In genomic region chr14:68781161-68782021, GRCh38 we compare ENCODE assay signal across 8 cellular contexts. TPM values are rescaled to one million over a fixed set of nuclear protein-coding genes. Genes with fewer than 3 reads are reported as not detected.
DNase-seq lines count a peak whose midpoint lies in the region; ATAC-seq, FAIRE-seq and TF ChIP-seq lines count a peak whose summit lies in the region.

No MANE protein-coding gene starts in this region.

- peak overlapping the region; percentile 83 for H3K4me3 Mint-ChIP-seq in CD8-positive, alpha-beta T cell

- no peak for TF ChIP-seq CTCF in CD8-positive, alpha-beta T cell (IDR thresholded peaks at IDR 0.05)
- TF ChIP-seq CTCF in pancreas (IDR thresholded peaks at IDR 0.05), result no peak

- FAIRE-seq in pancreas (lab: Jason Lieb, UNC), result no peak

- TF ChIP-seq POLR2A in erythroblast (IDR thresholded peaks at IDR 0.05; ENCODE audit: low read length), result peak; percentile 83

- peak; percentile 48 to 84 (median 67) for DNase-seq in CD8-positive, alpha-beta T cell
- peak; percentile 72 for DNase-seq in activated CD4-positive, alpha-beta T cell treated with anti-CD3 and anti-CD28 coated beads for 48 hours
- DNase-seq in erythroblast (lab: John Stamatoyannopoulos, UW), result peak; percentile 87 to 96
- peak in 4 of 6 donors; percentile 14 to 51 (median 51) for DNase-seq in pancreas
- no peak for DNase-seq in iPS-NIHi7 (ENCODE audit: extremely low spot score)
- DNase-seq in NCI-H345 (lab: John Stamatoyannopoulos, UW), result no peak

- ATAC-seq in CD8-positive, alpha-beta T cell, result peak; percentile 58
- ATAC-seq in pancreas (peak in 2 of 4 donors; percentile 2 to 17), HG03175 (IDR thresholded peaks at IDR 0.05; ENCODE audit: unreplicated experiment) (no peak), HG03520 (IDR thresholded peaks at IDR 0.05; ENCODE audit: unreplicated experiment) (no peak)

- peaks cover 84% of the 10 kb centered on the region for H3K4me1 ChIP-seq in CD8-positive, alpha-beta T cell (ENCODE audit: insufficient read depth, low read length)
- peaks cover 50 to 67% (median 60%) of the 10 kb centered on the region in 3 donors for H3K4me1 ChIP-seq in pancreas

- intact Hi-C loops in CD8-positive, alpha-beta T cell (cut with DNase I, micrococcal nuclease), result loop anchor here (1.0 to 10.0 kb wide), 7 partner anchors 8 to 497 kb away; partner anchors contain the start of gene ZFP36L1 (in 1 of the 2)
- intact Hi-C loops in pancreas (cut with DNase I), result loop anchor here in 2 of 3 donors (10.0 kb wide), 2 partner anchors 257 to 537 kb away; no protein-coding TSS in a partner anchor

- H3K9me3 Mint-ChIP-seq in CD8-positive, alpha-beta T cell, result no peaks in the 10 kb centered on the region

- H3K4me3 ChIP-seq in CD8-positive, alpha-beta T cell (ENCODE audit: low read depth, low read length), result peak overlapping the region; percentile 29
- no peak overlapping the region for H3K4me3 ChIP-seq in pancreas

- H3K4me1 Mint-ChIP-seq in CD8-positive, alpha-beta T cell (ENCODE audit: low read depth), result peaks cover 84% of the 10 kb centered on the region

- no peaks in the 10 kb centered on the region for H3K36me3 ChIP-seq in CD8-positive, alpha-beta T cell (ENCODE audit: insufficient read depth, low read length)
- no peaks in the 10 kb centered on the region for H3K36me3 ChIP-seq in pancreas

- POLR2A ChIA-PET in CD8-positive, alpha-beta T cell (lab: Charles Lee), result interaction anchor here (0.9 to 6.6 kb wide), 23 partner anchors 9 to 532 kb away, joined by 3 to 164 read pairs (median 4); partner anchors contain the start of gene ZFP36L1

- peak overlapping the region; percentile 96 for H3K27ac Mint-ChIP-seq in CD8-positive, alpha-beta T cell

- H3K27ac ChIP-seq in CD8-positive, alpha-beta T cell (ENCODE audit: low read depth, low read length), result peak overlapping the region; percentile 47
- H3K27ac ChIP-seq in pancreas, result peak overlapping the region; percentile 51 to 100 (median 76)

- CTCF ChIA-PET in CD8-positive, alpha-beta T cell (lab: Charles Lee), result interaction anchor here (0.8 to 16.2 kb wide), 11 partner anchors 9 to 532 kb away, joined by 3 to 384 read pairs (median 6); partner anchors contain the start of gene ZFP36L1

- H3K9me3 ChIP-seq in CD8-positive, alpha-beta T cell (ENCODE audit: low read length), result no peaks in the 10 kb centered on the region
- no peaks in the 10 kb centered on the region for H3K9me3 ChIP-seq in pancreas

- 53 to 57% methylated on average over 14 of the region's 14 CpGs for WGBS in pancreas, 2 donors

- no peaks in the 10 kb centered on the region for H3K27me3 ChIP-seq in CD8-positive, alpha-beta T cell (ENCODE audit: insufficient read depth, low read length)
- no peaks in the 10 kb centered on the region for H3K27me3 ChIP-seq in pancreas

- H3K36me3 Mint-ChIP-seq in CD8-positive, alpha-beta T cell, result no peaks in the 10 kb centered on the region

- no peaks in the 10 kb centered on the region for H3K27me3 Mint-ChIP-seq in CD8-positive, alpha-beta T cell (ENCODE audit: low read depth)

RNA-seq across cellular contexts. Expression of gene ZFP36L1, which starts 11.5 kb away (rescaled TPM):
- 100 to 1,000 TPM; 241 to 248 TPM for total RNA-seq in CD8-positive, alpha-beta T cell
- total RNA-seq in pancreas, result 100 to 1,000 TPM; 121 to 310 (median 212) TPM
- 100 to 1,000 TPM in 1 of 2 donors, 10 to 100 TPM in 1; 63.7 to 150 TPM for polyA plus RNA-seq in pancreas

Comparison
In these comparisons a context has a peak if more than half of its experiments do, and no peak if none do; other contexts are left out.
1. DNase-seq: peak in CD8-positive, alpha-beta T cell (7 of 7), activated CD4-positive, alpha-beta T cell treated with anti-CD3 and anti-CD28 coated beads for 48 hours (single experiment), erythroblast (2 of 2) and pancreas (4 of 6); none in iPS-NIHi7 (single experiment) and NCI-H345 (single experiment).